ENCODE assay signal across 11 cellular contexts in the genomic region with DNA sequence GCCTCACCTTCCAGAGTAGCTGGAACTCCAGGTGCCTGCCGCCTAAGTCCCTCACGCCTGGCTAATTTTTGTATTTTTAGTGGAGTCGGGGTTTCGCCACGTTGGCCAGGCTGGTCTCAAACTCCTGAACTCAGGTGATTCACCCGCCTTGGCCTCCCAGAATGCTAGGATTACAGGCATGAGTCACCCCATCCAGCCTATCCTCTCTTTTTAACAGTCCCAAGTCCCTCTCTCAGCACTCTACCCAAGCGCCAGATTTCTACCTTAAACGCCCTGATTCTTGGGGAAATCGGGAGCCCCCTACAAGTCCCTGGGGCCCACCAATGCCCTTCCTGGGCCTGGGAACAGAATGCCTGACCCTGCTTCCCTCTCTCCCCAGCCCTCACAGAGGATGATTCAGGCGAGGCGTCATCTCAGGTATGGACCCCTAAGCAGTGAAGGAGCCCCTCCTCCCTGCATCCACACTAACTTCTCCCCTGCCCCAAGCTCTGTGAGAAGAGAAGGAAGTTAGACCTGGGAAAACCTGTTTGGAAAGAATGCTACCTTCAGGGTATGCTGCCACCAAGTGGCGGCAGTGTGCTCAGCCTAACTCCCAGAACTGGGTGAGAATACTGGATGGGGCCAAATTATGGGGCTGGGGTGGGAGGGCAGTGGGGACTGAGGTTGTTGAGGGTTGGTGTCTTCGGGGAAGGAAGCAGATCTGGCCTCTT. TPM values are rescaled to one million over a fixed set of nuclear protein-coding genes. Genes with fewer than 3 reads are reported as not detected.
A peak's percentile ranks its signal among the peaks of the same experiment; 100 is the strongest.
DNase-seq lines count a peak whose midpoint lies in the region; ATAC-seq, FAIRE-seq and TF ChIP-seq lines count a peak whose summit lies in the region.
"Had no signal": no experiment of that assay in that cellular context is flagged by ENCODE, and none has a peak within 500 bp of the region (broad histone marks: within the 10 kb centered on the region; RNA-seq: fewer than 3 reads in every experiment).

No MANE protein-coding gene starts in this region.

- H4K91ac ChIP-seq in H9 (ENCODE audit: insufficient read length, low read depth, low read length) = no peak overlapping the region

- BruUV-seq in Caco-2 (replicated peaks; lab: Mats Ljungman, UMichigan) = no TSS peak

- no peak overlapping the region for H3K23ac ChIP-seq in H9 (ENCODE audit: insufficient read length, low read depth, low read length)

- no peak overlapping the region for H2AK5ac ChIP-seq in H9 (ENCODE audit: insufficient read length, low read length)

- in situ Hi-C loops in SK-MEL-5 (cut with HindIII; ENCODE audit: low pct_unique_long_range_greater_than_20kb, low sequenced_read_pairs) = loop anchor here (25.0 kb wide), 1 partner anchor 221 kb away; a partner anchor contains a TSS

- no peaks in the 10 kb centered on the region for H3K36me3 ChIP-seq in Caco-2 (ENCODE audit: control insufficient read depth, insufficient read depth, low read length)
- H3K36me3 ChIP-seq in kidney (ENCODE audit: control insufficient read depth in 1 of 2, insufficient read depth in 2 of 2, low read length in 2 of 2) = no peaks in the 10 kb centered on the region

- H3K4ac ChIP-seq in H9 (ENCODE audit: low read depth, low read length) = no peak overlapping the region

- H3K4me1 ChIP-seq in Caco-2 = no peaks in the 10 kb centered on the region
- no peaks in the 10 kb centered on the region for H3K4me1 ChIP-seq in H9 (ENCODE audit: insufficient read depth, low read length)
- H3K4me1 ChIP-seq in kidney (ENCODE audit: control insufficient read depth in 1 of 2, insufficient read depth in 1 of 2, low read depth in 1 of 2, low read length in 2 of 2) = no peaks in the 10 kb centered on the region

- no peak overlapping the region for H4K8ac ChIP-seq in H9 (replicated peaks; ENCODE audit: insufficient read length, low read depth, low read length)

- H3K27me3 Mint-ChIP-seq in Caco-2 (ENCODE audit: insufficient read depth, unreplicated experiment) (no peaks in the 10 kb centered on the region), H9 (ENCODE audit: low read depth) (peaks cover 13% of the 10 kb centered on the region)
- peaks cover 13 to 21% of the 10 kb centered on the region in 2 donors for H3K27me3 Mint-ChIP-seq in stimulated activated naive B cell treated with anti-CD40 and anti-IgM and Interleukin-4, amounts not matched to agents 10 μg/mL and 1 μg/mL and 100 μg/mL, for 72 hours

- no peak overlapping the region for H3K27ac ChIP-seq in H9 (ENCODE audit: insufficient read length, low read depth, low read length)
- H3K27ac ChIP-seq in kidney (ENCODE audit: low read depth in 2 of 2, low read length in 2 of 2) = no peak overlapping the region
- H3K27ac ChIP-seq: SK-N-MC had no signal

- H3K27me3 ChIP-seq in Caco-2 (replicated peaks; ENCODE audit: control insufficient read depth, insufficient read depth, low read length) (no peaks in the 10 kb centered on the region), H9 (ENCODE audit: insufficient read depth, low read length) (no peaks in the 10 kb centered on the region)

- no peaks in the 10 kb centered on the region for H3K79me1 ChIP-seq in H9 (ENCODE audit: insufficient read depth, low read depth, low read length, poor library complexity, severe bottlenecking)

- no peak overlapping the region for H3K56ac ChIP-seq in H9 (ENCODE audit: insufficient read length, low read depth, low read length)

- peak overlapping the region; percentile 32 for H3K27ac Mint-ChIP-seq in Caco-2 (ENCODE audit: unreplicated experiment)
- H3K27ac Mint-ChIP-seq in H9 = peak overlapping the region; percentile 59 to 81 (median 73); a peak in 4 of 7 replicates
- no peak overlapping the region for H3K27ac Mint-ChIP-seq in stimulated activated naive B cell treated with anti-CD40 and anti-IgM and Interleukin-4, amounts not matched to agents 10 μg/mL and 1 μg/mL and 100 μg/mL, for 72 hours

- H3K36me3 Mint-ChIP-seq in Caco-2 (ENCODE audit: insufficient read depth, unreplicated experiment) = no peaks in the 10 kb centered on the region
- no peaks in the 10 kb centered on the region; a peak in 2 of 7 replicates for H3K36me3 Mint-ChIP-seq in H9 (ENCODE audit: insufficient read depth in 1 of 3, low read depth in 3 of 3)
- H3K36me3 Mint-ChIP-seq in stimulated activated naive B cell treated with anti-CD40 and anti-IgM and Interleukin-4, amounts not matched to agents 10 μg/mL and 1 μg/mL and 100 μg/mL, for 72 hours = no peaks in the 10 kb centered on the region

- H3K9me3 ChIP-seq in Caco-2 = no peaks in the 10 kb centered on the region
- no peaks in the 10 kb centered on the region for H3K9me3 ChIP-seq in H9 (ENCODE audit: control insufficient read depth, low read depth, low read length)
- H3K9me3 ChIP-seq in kidney (ENCODE audit: control insufficient read depth in 1 of 2, low read length in 2 of 2) = no peaks in the 10 kb centered on the region

- peak in 1 of 2 experiments; percentile 62 for DNase-seq in Caco-2
- DNase-seq in H9 = peak; percentile 61
- peak; percentile 41 for DNase-seq in SK-MEL-5 (ENCODE audit: low read depth, low spot score)
- no peak for DNase-seq in kidney
- no peak for DNase-seq in stimulated activated naive B cell treated with anti-CD40 and anti-IgM and Interleukin-4, amounts not matched to agents 10 μg/mL and 1 μg/mL and 100 μg/mL, for 72 hours
- no peak for DNase-seq in Kasumi-1 (lab: John Stamatoyannopoulos, UW)

- no peak overlapping the region for H3K4me3 ChIP-seq in Caco-2 (ENCODE audit: low read depth, low read length)
- no peak overlapping the region for H3K4me3 ChIP-seq in kidney (ENCODE audit: low read length in 2 of 2)
- H3K4me3 ChIP-seq: SK-N-MC had no signal

- no peak overlapping the region for H2BK120ac ChIP-seq in H9 (ENCODE audit: low read depth, low read length, poor library complexity, severe bottlenecking)

- no peak overlapping the region for H3T11ph ChIP-seq in H9 (ENCODE audit: low read length)

- CTCF ChIA-PET in Caco-2 (lab: Charles Lee) = interaction anchor here (0.5 to 1.0 kb wide), 9 partner anchors 24 to 464 kb away, joined by 3 to 7 read pairs (median 4); no protein-coding TSS in a partner anchor

- H4K20me1 ChIP-seq in H9 (ENCODE audit: control insufficient read depth, insufficient read depth, insufficient read length) = no peaks in the 10 kb centered on the region

- H3K18ac ChIP-seq in H9 (ENCODE audit: insufficient read length, low read depth, low read length) = no peak overlapping the region

- H3K4me2 ChIP-seq in H9 (ENCODE audit: insufficient read depth, insufficient read length, low read length) = no peak overlapping the region

- no peak overlapping the region for H2BK5ac ChIP-seq in H9 (ENCODE audit: insufficient read length, low read length)

- H2BK12ac ChIP-seq in H9 (ENCODE audit: insufficient read length, low read depth, low read length) = no peak overlapping the region

- H3K4me1 Mint-ChIP-seq in Caco-2 (ENCODE audit: low read depth, unreplicated experiment) (peaks cover 6% of the 10 kb centered on the region), H9 (peaks cover 6 to 20% of the 10 kb centered on the region in 2 experiments)
- H3K4me1 Mint-ChIP-seq in stimulated activated naive B cell treated with anti-CD40 and anti-IgM and Interleukin-4, amounts not matched to agents 10 μg/mL and 1 μg/mL and 100 μg/mL, for 72 hours = peaks cover 3 to 8% of the 10 kb centered on the region in 2 donors

- TF ChIP-seq CTCF in Caco-2 (IDR thresholded peaks at IDR 0.05; ENCODE audit: insufficient read depth in 1 of 2, low read depth in 1 of 2, low read length in 1 of 2, severe bottlenecking in 1 of 2, unreplicated experiment in 1 of 2) (peak; percentile 26 to 56), H9 (conservative IDR thresholded peaks at IDR 0.05) (peak; percentile 62), kidney (IDR thresholded peaks at IDR 0.05; ENCODE audit: borderline replicate concordance, extremely low read depth, insufficient read depth) (peak; percentile 0)

- no peak for FAIRE-seq in kidney (lab: Jason Lieb, UNC)
- FAIRE-seq: colon had no signal

- no peaks in the 10 kb centered on the region for H3K79me2 ChIP-seq in H9 (ENCODE audit: insufficient read depth, low read length)

- H3K14ac ChIP-seq in H9 (ENCODE audit: insufficient read depth, low read length) = no peak overlapping the region

- no peak overlapping the region for H3K9ac ChIP-seq in H9 (ENCODE audit: extremely low read depth, insufficient read length, low read length)
- H3K9ac ChIP-seq in kidney (ENCODE audit: low read length in 2 of 2) = no peak overlapping the region

- H2BK15ac ChIP-seq in H9 (ENCODE audit: low read depth, low read length) = no peak overlapping the region

- WGBS in H9 (ENCODE audit: extremely low coverage, insufficient read length, low lambda C conversion rate) = no CpG with 5 or more reads among the region's 13 CpGs

- no peak overlapping the region for H2AFZ ChIP-seq in H9 (ENCODE audit: low read length)

- no peak overlapping the region for H4K5ac ChIP-seq in H9 (ENCODE audit: insufficient read length, low read depth, low read length)

- H2BK20ac ChIP-seq in H9 (ENCODE audit: low read depth, low read length, poor library complexity, severe bottlenecking) = no peak overlapping the region

- ATAC-seq in HG03280 (IDR thresholded peaks at IDR 0.05; ENCODE audit: unreplicated experiment) (no peak), HG02885 (IDR thresholded peaks at IDR 0.05; ENCODE audit: poor library complexity, unreplicated experiment) (no peak)
- no peak for ATAC-seq in stimulated activated naive B cell treated with anti-CD40 and anti-IgM and Interleukin-4, amounts not matched to agents 10 μg/mL and 1 μg/mL and 100 μg/mL, for 72 hours (replicated peaks)
- ATAC-seq: right cardiac atrium had no signal

- intact Hi-C loops in Caco-2 (cut with micrococcal nuclease; ENCODE audit: unreplicated experiment) (no loop called here), kidney (cut with DNase I) (no loop called here)

- H3K9me3 Mint-ChIP-seq in Caco-2 (ENCODE audit: unreplicated experiment) (no peaks in the 10 kb centered on the region), H9 (no peaks in the 10 kb centered on the region)
- no peaks in the 10 kb centered on the region for H3K9me3 Mint-ChIP-seq in stimulated activated naive B cell treated with anti-CD40 and anti-IgM and Interleukin-4, amounts not matched to agents 10 μg/mL and 1 μg/mL and 100 μg/mL, for 72 hours

- POLR2A ChIA-PET in Caco-2 (lab: Charles Lee) = interaction anchor here (0.6 to 0.7 kb wide), 2 partner anchors 122 to 506 kb away, joined by 8 to 15 read pairs; no protein-coding TSS in a partner anchor

- H3K4me3 Mint-ChIP-seq in Caco-2 (ENCODE audit: unreplicated experiment) (no peak overlapping the region), H9 (no peak overlapping the region)
- no peak overlapping the region for H3K4me3 Mint-ChIP-seq in stimulated activated naive B cell treated with anti-CD40 and anti-IgM and Interleukin-4, amounts not matched to agents 10 μg/mL and 1 μg/mL and 100 μg/mL, for 72 hours

- no peaks in the 10 kb centered on the region for H3K23me2 ChIP-seq in H9 (ENCODE audit: insufficient read length, low read depth, low read length, poor library complexity, severe bottlenecking)

RNA-seq across cellular contexts. Expression of a gene that starts 20.8 kb away (rescaled TPM):
- total RNA-seq in Caco-2 (2022) = 0.68 and 0.81 TPM in 2 replicates
- total RNA-seq in H9 (2021) = 1.2 and 1.4 TPM in 2 replicates
- not detected in 2 replicates for total RNA-seq in SK-MEL-5 (2014; rRNA removed; shearing (Covaris generic))
- 0.07 and 0.08 TPM in 2 replicates for polyA plus RNA-seq in SK-MEL-5 (2015; cell fraction: cytosol; rRNA removed)
- not detected in 2 replicates for polyA plus RNA-seq in SK-MEL-5 (2015; cell fraction: nucleus; rRNA removed)
- total RNA-seq in kidney = 8.3 TPM
- 1.5 TPM for polyA plus RNA-seq in kidney (ENCODE audit: insufficient read depth, low read depth, low replicate concordance)

RNA-seq across cellular contexts. Expression of a gene that starts 26.1 kb away (rescaled TPM):
- total RNA-seq in Caco-2 (2022) (0.16 and 0.39 TPM in 2 replicates), H9 (2021) (2.4 and 2.8 TPM in 2 replicates), kidney (0.72 TPM)
- 0.05 and 0.16 TPM in 2 replicates for total RNA-seq in SK-MEL-5 (2014; rRNA removed; shearing (Covaris generic))
- 0.15 and 0.55 TPM in 2 replicates for polyA plus RNA-seq in SK-MEL-5 (2015; cell fraction: cytosol; rRNA removed)
- 0.30 and 2.0 TPM in 2 replicates for polyA plus RNA-seq in SK-MEL-5 (2015; cell fraction: nucleus; rRNA removed)
- 1.8 TPM for polyA plus RNA-seq in kidney (ENCODE audit: insufficient read depth, low read depth, low replicate concordance)

RNA-seq across cellular contexts. Expression of a gene that starts 26.2 kb away (rescaled TPM):
- total RNA-seq in Caco-2 (2022) = 18.2 and 20.1 TPM in 2 replicates
- 24.9 and 27.0 TPM in 2 replicates for total RNA-seq in H9 (2021)
- total RNA-seq in SK-MEL-5 (2014; rRNA removed; shearing (Covaris generic)) = 10.0 and 12.1 TPM in 2 replicates
- 29.4 and 32.2 TPM in 2 replicates for polyA plus RNA-seq in SK-MEL-5 (2015; cell fraction: cytosol; rRNA removed)
- polyA plus RNA-seq in SK-MEL-5 (2015; cell fraction: nucleus; rRNA removed) = 64.6 and 142 TPM in 2 replicates
- 27.3 TPM for total RNA-seq in kidney
- polyA plus RNA-seq in kidney (ENCODE audit: insufficient read depth, low read depth, low replicate concordance) = 27.0 TPM

RNA-seq across cellular contexts. Expression of a gene that starts 38.3 kb away (rescaled TPM):
- 19.5 TPM in 2 replicates for total RNA-seq in Caco-2 (2022)
- total RNA-seq in H9 (2021) = 31.0 and 33.6 TPM in 2 replicates
- total RNA-seq in SK-MEL-5 (2014; rRNA removed; shearing (Covaris generic)) = 20.2 and 20.9 TPM in 2 replicates
- 30.0 and 31.0 TPM in 2 replicates for polyA plus RNA-seq in SK-MEL-5 (2015; cell fraction: cytosol; rRNA removed)
- polyA plus RNA-seq in SK-MEL-5 (2015; cell fraction: nucleus; rRNA removed) = 5.4 and 7.2 TPM in 2 replicates
- 22.5 TPM for total RNA-seq in kidney
- polyA plus RNA-seq in kidney (ENCODE audit: insufficient read depth, low read depth, low replicate concordance) = 26.0 TPM

RNA-seq across cellular contexts. Expression of a gene that starts 55.1 kb away (rescaled TPM):
- 1.1 and 2.3 TPM in 2 replicates for total RNA-seq in Caco-2 (2022)
- total RNA-seq in H9 (2021) = 0.15 TPM in 1 of 2 replicates, not detected in the other
- total RNA-seq in SK-MEL-5 (2014; rRNA removed; shearing (Covaris generic)) = not detected in 2 replicates
- not detected in 2 replicates for polyA plus RNA-seq in SK-MEL-5 (2015; cell fraction: cytosol; rRNA removed)
- not detected in 2 replicates for polyA plus RNA-seq in SK-MEL-5 (2015; cell fraction: nucleus; rRNA removed)
- not detected for total RNA-seq in kidney
- 7.4 TPM for polyA plus RNA-seq in kidney (ENCODE audit: insufficient read depth, low read depth, low replicate concordance)
- total RNA-seq: right cardiac atrium had no signal
- polyA plus RNA-seq: right cardiac atrium had no signal

Comparison
In these comparisons a context has a peak if more than half of its experiments do, and no peak if none do; other contexts are left out.
1. DNase-seq: peak in H9 (single experiment) and SK-MEL-5 (single experiment); none in kidney (single experiment), stimulated activated naive B cell treated with anti-CD40 and anti-IgM and Interleukin-4, amounts not matched to agents 10 μg/mL and 1 μg/mL and 100 μg/mL, for 72 hours (single experiment) and Kasumi-1 (0 of 2).
2. CTCF ChIP-seq: peak in every context shown above with its lines; median percentile 62 in H9; 41 in Caco-2; 0 in kidney.